ENCODE assay signal across 19 cellular contexts in genomic region chr12:770474-770873, GRCh38. TPM values are rescaled to one million over a fixed set of nuclear protein-coding genes. Genes with fewer than 3 reads are reported as not detected.
DNase-seq lines count a peak whose midpoint lies in the region; ATAC-seq and TF ChIP-seq lines count a peak whose summit lies in the region.
"Had no signal": no experiment of that assay in that cellular context is flagged by ENCODE, and none has a peak within 500 bp of the region (broad histone marks: within the 10 kb centered on the region; RNA-seq: fewer than 3 reads in every experiment).

No MANE protein-coding gene starts in this region.

- peaks cover 22% of the 10 kb centered on the region for H3K36me3 Mint-ChIP-seq in CD4-positive, alpha-beta T cell (ENCODE audit: low read depth)
- no peaks in the 10 kb centered on the region for H3K36me3 Mint-ChIP-seq in T-helper 17 cell (ENCODE audit: low read depth)
- H3K36me3 Mint-ChIP-seq: activated naive CD8-positive, alpha-beta T cell had no signal

- WGBS in trophoblast cell (ENCODE audit: extremely low coverage, insufficient coverage, insufficient read length), result no CpG with 5 or more reads among the region's 2 CpGs

- peaks cover 96% of the 10 kb centered on the region for H4K20me1 ChIP-seq in Loucy (ENCODE audit: insufficient read depth, low read length, poor library complexity, severe bottlenecking)

- CTCF ChIA-PET in CD4-positive, alpha-beta T cell (lab: Charles Lee), result interaction anchor here (1.1 to 1.2 kb wide), 2 partner anchors 22 to 194 kb away, joined by 3 to 4 read pairs; no protein-coding TSS in a partner anchor
- CTCF ChIA-PET in HEK293T (lab: Yijun Ruan, JAX), result no interaction called here

- H3K27ac Mint-ChIP-seq in CD4-positive, alpha-beta T cell, result peak overlapping the region; percentile 61
- peak overlapping the region; percentile 1 for H3K27ac Mint-ChIP-seq in T-helper 17 cell
- H3K27ac Mint-ChIP-seq: stimulated activated naive B cell treated with anti-CD40 and anti-IgM and Interleukin-4, amounts not matched to agents 10 μg/mL and 1 μg/mL and 100 μg/mL, for 72 hours had no signal

- no peaks in the 10 kb centered on the region for H3K9me3 Mint-ChIP-seq in CD4-positive, alpha-beta T cell
- H3K9me3 Mint-ChIP-seq: activated T-cell treated with anti-CD3 and anti-CD28 coated beads, Interleukin-2, amount 50 U/mL, for 72 hours; naive thymus-derived CD8-positive, alpha-beta T cell; stimulated activated naive B cell treated with anti-CD40 and anti-IgM and Interleukin-4, amounts not matched to agents 10 μg/mL and 1 μg/mL and 100 μg/mL, for 72 hours had no signal

- H3K27ac ChIP-seq in CD4-positive, alpha-beta T cell (ENCODE audit: low read depth, low read length), result no peak overlapping the region
- H3K27ac ChIP-seq in neutrophil (peak overlapping the region; percentile 67), trophoblast cell (ENCODE audit: low read depth, low read length) (no peak overlapping the region)
- H3K27ac ChIP-seq: esophagus squamous epithelium, sigmoid colon had no signal

- H2AK5ac ChIP-seq in trophoblast cell (ENCODE audit: low read length), result no peak overlapping the region

- no peaks in the 10 kb centered on the region for H3K9me2 ChIP-seq in Loucy (replicated peaks; ENCODE audit: low read depth, low read length)

- H3K36me3 ChIP-seq in Loucy (ENCODE audit: insufficient read depth, low read length) (peaks cover 4% of the 10 kb centered on the region; the same call in 1 of the 2 replicates), neutrophil (no peaks in the 10 kb centered on the region), trophoblast cell (ENCODE audit: control insufficient read depth in 1 of 2, insufficient read depth in 2 of 2, low read length in 2 of 2) (no peaks in the 10 kb centered on the region)
- H3K36me3 ChIP-seq: sigmoid colon had no signal

- H3K4me2 ChIP-seq in Loucy (ENCODE audit: low read depth, low read length, poor library complexity, severe bottlenecking) (peak overlapping the region; percentile 63), trophoblast cell (ENCODE audit: low read length) (no peak overlapping the region)

- no peak for TF ChIP-seq CTCF in CD4-positive, alpha-beta T cell (IDR thresholded peaks at IDR 0.05)
- TF ChIP-seq CTCF in Loucy (conservative IDR thresholded peaks at IDR 0.05; ENCODE audit: low read length) (peak; percentile 14), neutrophil (IDR thresholded peaks at IDR 0.05) (no peak)

- no peak for ATAC-seq in CD4-positive, alpha-beta T cell (ENCODE audit: poor library complexity)
- ATAC-seq in T-helper 17 cell, result peak; percentile 49
- ATAC-seq: activated T-cell treated with anti-CD3 and anti-CD28 coated beads, Interleukin-2, amount 50 U/mL, for 72 hours; naive thymus-derived CD8-positive, alpha-beta T cell; stimulated activated naive B cell treated with anti-CD40 and anti-IgM and Interleukin-4, amounts not matched to agents 10 μg/mL and 1 μg/mL and 100 μg/mL, for 72 hours had no signal

- DNase-seq in CD4-positive, alpha-beta T cell, result no peak
- DNase-seq in T-helper 17 cell (no peak), HEK293T (ENCODE audit: extremely low spot score) (no peak), NCI-H2029 (lab: John Stamatoyannopoulos, UW) (no peak), trophoblast cell (no peak)
- DNase-seq: activated T-cell treated with anti-CD3 and anti-CD28 coated beads, Interleukin-2, amount 50 U/mL, for 72 hours; esophagus squamous epithelium; IMR-90; mesenchymal stem cell; MG63; naive thymus-derived CD8-positive, alpha-beta T cell; NCI-H187; NCI-H345; posterior cingulate gyrus; sigmoid colon; stimulated activated naive B cell treated with anti-CD40 and anti-IgM and Interleukin-4, amounts not matched to agents 10 μg/mL and 1 μg/mL and 100 μg/mL, for 72 hours had no signal

- H2AFZ ChIP-seq in Loucy (ENCODE audit: low read length) (no peak overlapping the region), trophoblast cell (ENCODE audit: insufficient read depth, low read length, poor library complexity) (no peak overlapping the region)

- H3K23ac ChIP-seq in trophoblast cell (ENCODE audit: low read length), result no peak overlapping the region

- H3K4me1 ChIP-seq in Loucy (ENCODE audit: insufficient read depth, low read length, poor library complexity, severe bottlenecking), result peaks cover 61% of the 10 kb centered on the region
- H3K4me1 ChIP-seq in neutrophil (ENCODE audit: control insufficient read depth in 1 of 2, insufficient read depth in 1 of 2, low read depth in 1 of 2, low read length in 1 of 2), result peaks cover 49 to 70% of the 10 kb centered on the region in 2 experiments
- peaks cover 0 to 1% of the 10 kb centered on the region in 2 experiments for H3K4me1 ChIP-seq in trophoblast cell (ENCODE audit: control insufficient read depth in 1 of 2, insufficient read depth in 2 of 2, low read length in 2 of 2)

- no peaks in the 10 kb centered on the region for H3K27me3 Mint-ChIP-seq in CD4-positive, alpha-beta T cell
- H3K27me3 Mint-ChIP-seq in T-helper 17 cell, result no peaks in the 10 kb centered on the region
- H3K27me3 Mint-ChIP-seq: activated naive CD8-positive, alpha-beta T cell; naive thymus-derived CD8-positive, alpha-beta T cell; stimulated activated naive B cell treated with anti-CD40 and anti-IgM and Interleukin-4, amounts not matched to agents 10 μg/mL and 1 μg/mL and 100 μg/mL, for 72 hours had no signal

- no peak overlapping the region for H2BK12ac ChIP-seq in trophoblast cell (ENCODE audit: low read length)

- H4K12ac ChIP-seq in trophoblast cell (ENCODE audit: low read depth, low read length), result no peak overlapping the region

- peaks cover 91% of the 10 kb centered on the region for H3K4me1 Mint-ChIP-seq in CD4-positive, alpha-beta T cell (ENCODE audit: low read depth)
- H3K4me1 Mint-ChIP-seq in T-helper 17 cell, result peaks cover 52% of the 10 kb centered on the region

- no peak overlapping the region for H3K4ac ChIP-seq in trophoblast cell (ENCODE audit: low read depth, low read length)

- no peak overlapping the region for H3K4me3 Mint-ChIP-seq in CD4-positive, alpha-beta T cell
- H3K4me3 Mint-ChIP-seq in T-helper 17 cell, result no peak overlapping the region
- H3K4me3 Mint-ChIP-seq: activated naive CD8-positive, alpha-beta T cell; stimulated activated naive B cell treated with anti-CD40 and anti-IgM and Interleukin-4, amounts not matched to agents 10 μg/mL and 1 μg/mL and 100 μg/mL, for 72 hours had no signal

- no peak overlapping the region for H4K91ac ChIP-seq in trophoblast cell (ENCODE audit: low read depth, low read length)

- H3K4me3 ChIP-seq in Loucy (ENCODE audit: low read length, poor library complexity, severe bottlenecking) (peak overlapping the region; percentile 40), neutrophil (ENCODE audit: low read depth in 1 of 2, low read length in 1 of 2) (no peak overlapping the region), trophoblast cell (ENCODE audit: low read depth, low read length) (no peak overlapping the region)
- H3K4me3 ChIP-seq: esophagus squamous epithelium, MG63, sigmoid colon had no signal

- H3K79me2 ChIP-seq in Loucy (ENCODE audit: insufficient read depth, low read length) (peaks cover 99% of the 10 kb centered on the region), trophoblast cell (ENCODE audit: control insufficient read depth, insufficient read depth, low read length, poor library complexity) (no peaks in the 10 kb centered on the region)

- no peak overlapping the region for H4K8ac ChIP-seq in trophoblast cell (ENCODE audit: low read depth, low read length)

- no peaks in the 10 kb centered on the region for H3K9me3 ChIP-seq in CD4-positive, alpha-beta T cell (ENCODE audit: control insufficient read depth, low read length)
- H3K9me3 ChIP-seq in Loucy (ENCODE audit: insufficient read depth, low read depth, low read length) (no peaks in the 10 kb centered on the region), T-helper 17 cell (ENCODE audit: control insufficient read depth, low read length, poor library complexity, severe bottlenecking) (no peaks in the 10 kb centered on the region), neutrophil (no peaks in the 10 kb centered on the region), trophoblast cell (ENCODE audit: insufficient read depth, low read depth, low read length) (no peaks in the 10 kb centered on the region)
- H3K9me3 ChIP-seq: esophagus squamous epithelium, MG63, sigmoid colon had no signal

- intact Hi-C loops in CD4-positive, alpha-beta T cell (cut with DNase I, micrococcal nuclease), result no loop called here

- no peak overlapping the region for H3K18ac ChIP-seq in trophoblast cell (ENCODE audit: low read length)

- H3F3A ChIP-seq in Loucy (ENCODE audit: low read depth), result peaks cover 7% of the 10 kb centered on the region; the same call in 1 of the 2 replicates

- POLR2A ChIA-PET in CD4-positive, alpha-beta T cell (lab: Charles Lee), result interaction anchor here (1.4 to 1.8 kb wide), 2 partner anchors 10 to 20 kb away, joined by 7 to 8 read pairs; no protein-coding TSS in a partner anchor
- POLR2A ChIA-PET in HEK293T (lab: Yijun Ruan, JAX), result interaction anchor here (0.7 kb wide), 1 partner anchor 22 kb away, joined by 3 read pairs; no protein-coding TSS in a partner anchor

- no peak overlapping the region for H3K14ac ChIP-seq in trophoblast cell (ENCODE audit: low read length)

- no peak overlapping the region for H2BK5ac ChIP-seq in trophoblast cell (ENCODE audit: low read depth, low read length, poor library complexity)

- H3K27me3 ChIP-seq in CD4-positive, alpha-beta T cell (ENCODE audit: control insufficient read depth, insufficient read depth, low read length), result no peaks in the 10 kb centered on the region
- H3K27me3 ChIP-seq in Loucy (ENCODE audit: insufficient read depth, low read length, poor library complexity, severe bottlenecking) (no peaks in the 10 kb centered on the region), neutrophil (no peaks in the 10 kb centered on the region), trophoblast cell (ENCODE audit: insufficient read depth, low read length) (no peaks in the 10 kb centered on the region)
- H3K27me3 ChIP-seq: esophagus squamous epithelium, MG63, sigmoid colon had no signal

- H3K9ac ChIP-seq in Loucy (ENCODE audit: low read depth, low read length, poor library complexity, severe bottlenecking) (no peak overlapping the region), trophoblast cell (ENCODE audit: low read length) (no peak overlapping the region)

- no peak overlapping the region for H2BK120ac ChIP-seq in trophoblast cell (ENCODE audit: insufficient read depth, low read length, poor library complexity)

- no peaks in the 10 kb centered on the region for H3K79me1 ChIP-seq in trophoblast cell (ENCODE audit: low read length)

TF ChIP-seq in HEK293T, 16 proteins besides CTCF, POLR2A, EP300 and RAD21:
- TF ChIP-seq ARNT (IDR thresholded peaks at IDR 0.05), result no peak
- no peak for TF ChIP-seq PKNOX1 (IDR thresholded peaks at IDR 0.05)

RNA-seq across cellular contexts. Expression of gene WNK1, which starts 18.1 kb away (rescaled TPM):
- 100 to 1,000 TPM; 193 to 198 TPM for total RNA-seq in CD4-positive, alpha-beta T cell
- 100 to 1,000 TPM; 215 to 220 TPM for total RNA-seq in T-helper 17 cell
- 67.0 and 67.8 TPM in 2 replicates for polyA plus RNA-seq in trophoblast cell (2013)
